9 cellular contexts compared by ENCODE assay signal in the genomic region with DNA sequence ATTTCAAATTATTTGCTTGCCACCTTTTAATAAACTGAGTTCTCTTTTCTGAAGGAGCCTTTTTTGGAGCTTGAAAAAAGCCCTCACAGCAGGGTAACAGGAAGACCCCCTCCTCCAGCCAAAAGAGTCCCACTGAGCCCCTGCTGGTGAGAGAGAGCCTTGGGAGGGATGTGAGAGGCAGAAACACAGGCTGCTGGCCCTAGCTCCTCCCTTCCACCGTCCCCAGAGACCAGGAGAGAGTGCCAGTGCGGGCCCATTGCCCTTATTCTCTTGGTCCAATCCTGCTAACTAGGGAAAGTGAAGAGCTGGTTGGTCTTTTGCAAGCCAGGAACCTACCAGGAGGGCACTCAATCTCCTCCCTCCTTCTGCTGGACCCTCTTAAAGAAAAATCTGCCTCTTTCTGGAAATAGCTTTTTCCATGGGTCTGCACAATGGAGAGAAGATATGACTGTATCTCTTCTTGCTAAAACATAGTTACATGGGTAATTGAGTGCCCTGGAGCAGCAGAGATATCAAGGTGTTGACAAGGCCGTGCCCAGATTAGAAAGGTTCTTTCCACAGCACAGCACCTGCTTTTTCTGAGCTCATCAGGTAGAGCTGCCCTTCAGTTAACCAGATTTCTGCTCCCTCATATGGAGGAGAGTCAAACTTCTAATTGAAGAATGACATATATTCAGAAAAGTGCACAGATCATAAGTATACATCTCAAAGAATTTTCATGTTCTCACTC.
A peak's percentile ranks its signal among the peaks of the same experiment; 100 is the strongest.
DNase-seq lines count a peak whose midpoint lies in the region; ATAC-seq and TF ChIP-seq lines count a peak whose summit lies in the region.
"Had no signal": no experiment of that assay in that cellular context is flagged by ENCODE, and none has a peak within 500 bp of the region (broad histone marks: within the 10 kb centered on the region; RNA-seq: fewer than 3 reads in every experiment).

No MANE protein-coding gene starts in this region.

- POLR2A ChIA-PET in activated CD4-positive, alpha-beta T cell treated with anti-CD3 and anti-CD28 coated beads, Interleukin-2, amount 10 ng/mL, durations not matched to agents 7 days and 5 days (lab: Charles Lee), result interaction anchor here (0.6 kb wide), 1 partner anchor 58 kb away, joined by 4 read pairs; no protein-coding TSS in a partner anchor

- peak overlapping the region; percentile 49 for H3K4me3 Mint-ChIP-seq in activated CD4-positive, alpha-beta T cell treated with anti-CD3 and anti-CD28 coated beads, Interleukin-2, amount 10 ng/mL, durations not matched to agents 7 days and 5 days

- no peak overlapping the region for H3K4me3 ChIP-seq in left ventricle myocardium inferior
- H3K4me3 ChIP-seq in subcutaneous abdominal adipose tissue (ENCODE audit: low read depth in 1 of 5, low read length in 5 of 5), result no peak overlapping the region

- peak overlapping the region; percentile 61 for H3K27ac ChIP-seq in left ventricle myocardium inferior (replicated peaks)
- H3K27ac ChIP-seq in subcutaneous abdominal adipose tissue (ENCODE audit: low read depth, low read length), result peak overlapping the region; percentile 4

- H3K27ac Mint-ChIP-seq in activated CD4-positive, alpha-beta T cell treated with anti-CD3 and anti-CD28 coated beads, Interleukin-2, amount 10 ng/mL, durations not matched to agents 7 days and 5 days, result peak overlapping the region; percentile 58

- peaks cover 4% of the 10 kb centered on the region for H3K36me3 ChIP-seq in left ventricle myocardium inferior
- peaks cover 0 to 10% (median 0%) of the 10 kb centered on the region in 5 donors for H3K36me3 ChIP-seq in subcutaneous abdominal adipose tissue (ENCODE audit: control insufficient read depth in 5 of 5, insufficient read depth in 5 of 5, low read length in 5 of 5)

- peak; percentile 34 for TF ChIP-seq CTCF in left ventricle myocardium inferior (IDR thresholded peaks at IDR 0.05; ENCODE audit: borderline replicate concordance)

- ATAC-seq in GM18909 (IDR thresholded peaks at IDR 0.05; ENCODE audit: poor library complexity, unreplicated experiment), result no peak

- H3K9me3 ChIP-seq in left ventricle myocardium inferior (replicated peaks) (no peaks in the 10 kb centered on the region), subcutaneous abdominal adipose tissue (ENCODE audit: control insufficient read depth in 5 of 5, low read length in 5 of 5) (no peaks in the 10 kb centered on the region)

- no peaks in the 10 kb centered on the region for H3K27me3 ChIP-seq in left ventricle myocardium inferior (ENCODE audit: low read depth)
- H3K27me3 ChIP-seq in subcutaneous abdominal adipose tissue (ENCODE audit: control insufficient read depth in 5 of 5, insufficient read depth in 4 of 5, low read length in 5 of 5), result no peaks in the 10 kb centered on the region

- intact Hi-C loops in left ventricle myocardium inferior (cut with micrococcal nuclease), result loop anchor here (10.0 kb wide), 1 partner anchor 112 kb away; a partner anchor contains a TSS

- no peaks in the 10 kb centered on the region for H3K27me3 Mint-ChIP-seq in activated CD4-positive, alpha-beta T cell treated with anti-CD3 and anti-CD28 coated beads, Interleukin-2, amount 10 ng/mL, durations not matched to agents 7 days and 5 days

- no peak overlapping the region for H3K9ac ChIP-seq in subcutaneous abdominal adipose tissue (ENCODE audit: low read length in 5 of 5)

- DNase-seq in activated CD4-positive, alpha-beta T cell treated with anti-CD3 and anti-CD28 coated beads, Interleukin-2, amount 10 ng/mL, durations not matched to agents 7 days and 5 days, result no peak
- DNase-seq in activated CD4-positive, alpha-beta T cell treated with anti-CD3 and anti-CD28 coated beads for 48 hours, result no peak
- peak; percentile 52 for DNase-seq in RPMI8226
- DNase-seq in left ventricle myocardium inferior, result peak; percentile 36
- DNase-seq in stimulated activated CD4-positive, alpha-beta T cell treated with anti-CD3 and anti-CD28 coated beads, Interleukin-2, amount 100 ng/mL, for 48 hours, result no peak
- no peak for DNase-seq in GDM1 (lab: John Stamatoyannopoulos, UW)
- DNase-seq: kidney had no signal

- H3K4me1 ChIP-seq in left ventricle myocardium inferior, result peaks cover 75% of the 10 kb centered on the region
- H3K4me1 ChIP-seq in subcutaneous abdominal adipose tissue (ENCODE audit: control insufficient read depth in 5 of 5, insufficient read depth in 5 of 5, low read length in 5 of 5), result peaks cover 0 to 50% (median 12%) of the 10 kb centered on the region in 5 donors

- peaks cover 20% of the 10 kb centered on the region for H3K36me3 Mint-ChIP-seq in activated CD4-positive, alpha-beta T cell treated with anti-CD3 and anti-CD28 coated beads, Interleukin-2, amount 10 ng/mL, durations not matched to agents 7 days and 5 days (ENCODE audit: low read depth)

- CTCF ChIA-PET in activated CD4-positive, alpha-beta T cell treated with anti-CD3 and anti-CD28 coated beads, Interleukin-2, amount 10 ng/mL, durations not matched to agents 7 days and 5 days (lab: Charles Lee), result interaction anchor here (0.6 to 1.9 kb wide), 4 partner anchors 8 to 173 kb away, joined by 3 to 7 read pairs (median 4); no protein-coding TSS in a partner anchor

- H3K9me3 Mint-ChIP-seq in activated CD4-positive, alpha-beta T cell treated with anti-CD3 and anti-CD28 coated beads, Interleukin-2, amount 10 ng/mL, durations not matched to agents 7 days and 5 days, result no peaks in the 10 kb centered on the region

- H3K4me1 Mint-ChIP-seq in activated CD4-positive, alpha-beta T cell treated with anti-CD3 and anti-CD28 coated beads, Interleukin-2, amount 10 ng/mL, durations not matched to agents 7 days and 5 days, result peaks cover 60% of the 10 kb centered on the region

Comparison
In these comparisons a context has a peak if more than half of its experiments do, and no peak if none do; other contexts are left out.
1. DNase-seq: peak in RPMI8226 (single experiment) and left ventricle myocardium inferior (single experiment); none in activated CD4-positive, alpha-beta T cell treated with anti-CD3 and anti-CD28 coated beads, Interleukin-2, amount 10 ng/mL, durations not matched to agents 7 days and 5 days (single experiment), activated CD4-positive, alpha-beta T cell treated with anti-CD3 and anti-CD28 coated beads for 48 hours (single experiment), stimulated activated CD4-positive, alpha-beta T cell treated with anti-CD3 and anti-CD28 coated beads, Interleukin-2, amount 100 ng/mL, for 48 hours (0 of 2) and GDM1 (single experiment).